8 cellular contexts compared by ENCODE assay signal in genomic region chr2:14944562-14945346, GRCh38.
DNase-seq lines count a peak whose midpoint lies in the region; ATAC-seq and TF ChIP-seq lines count a peak whose summit lies in the region.

No MANE protein-coding gene starts in this region.

- no peaks in the 10 kb centered on the region for H3K27me3 ChIP-seq in IMR-90 (ENCODE audit: control insufficient read depth, insufficient read depth, low read length)
- H3K27me3 ChIP-seq in upper lobe of right lung, result no peaks in the 10 kb centered on the region

- POLR2A ChIA-PET in IMR-90 (lab: Charles Lee; ENCODE audit: unreplicated experiment), result interaction anchor here (0.6 kb wide), 1 partner anchor 537 kb away, joined by 5 read pairs; no protein-coding TSS in a partner anchor

- no peak overlapping the region for H4K5ac ChIP-seq in IMR-90 (ENCODE audit: low read depth, low read length)

- no peak overlapping the region for H3K56ac ChIP-seq in IMR-90 (ENCODE audit: extremely low read depth, insufficient read depth, low read length)

- H3K18ac ChIP-seq in IMR-90 (ENCODE audit: low read depth, low read length), result no peak overlapping the region

- H4K91ac ChIP-seq in IMR-90 (ENCODE audit: insufficient read depth, low read depth, low read length), result no peak overlapping the region

- no peak overlapping the region for H3K9ac ChIP-seq in IMR-90 (ENCODE audit: low read depth, low read length)

- in situ Hi-C loops in IMR-90 (cut with MboI; ENCODE audit: low sequenced_read_pairs), result no loop called here

- TF ChIP-seq CTCF in IMR-90 (conservative IDR thresholded peaks at IDR 0.05; ENCODE audit: low read depth, low read length), result 0 out of 2 replicates have a peak, but pooled peaks have one; percentile 23
- 0 out of 2 replicates have a peak, but pooled peaks have one; percentile 13 for TF ChIP-seq CTCF in WI38 (IDR thresholded peaks at IDR 0.05; ENCODE audit: low read depth, low read length)
- TF ChIP-seq CTCF in upper lobe of right lung (IDR thresholded peaks at IDR 0.05), result no peak

- no peak overlapping the region for H2BK20ac ChIP-seq in IMR-90 (ENCODE audit: low read depth, low read length)

- H3K9me3 ChIP-seq in IMR-90 (ENCODE audit: control insufficient read depth, insufficient read depth, low read length) (peaks cover 4% of the 10 kb centered on the region; the same call in 1 of the 2 replicates), upper lobe of right lung (peaks cover 4% of the 10 kb centered on the region)

- H2AK5ac ChIP-seq in IMR-90 (ENCODE audit: low read depth, low read length), result no peak overlapping the region

- no peak overlapping the region for H2AFZ ChIP-seq in IMR-90 (replicated peaks; ENCODE audit: low read length, poor library complexity)

- TF ChIP-seq POLR2A in IMR-90 (IDR thresholded peaks at IDR 0.05; ENCODE audit: low read depth, low read length), result no peak

- intact Hi-C loops in IMR-90 (cut with micrococcal nuclease), result no loop called here
- intact Hi-C loops in upper lobe of right lung (cut with DNase I), result no loop called here

- no peak overlapping the region for H3K27ac ChIP-seq in IMR-90 (ENCODE audit: insufficient read depth, low read length)
- H3K27ac ChIP-seq in upper lobe of right lung, result no peak overlapping the region

- H3K36me3 ChIP-seq in IMR-90 (ENCODE audit: control insufficient read depth, insufficient read depth, low read length) (no peaks in the 10 kb centered on the region), upper lobe of right lung (no peaks in the 10 kb centered on the region)

- CTCF ChIA-PET in IMR-90 (lab: Yijun Ruan, JAX), result interaction anchor here (0.7 kb wide), 1 partner anchor 469 kb away, joined by 3 read pairs; no protein-coding TSS in a partner anchor

- no peak overlapping the region for H2BK120ac ChIP-seq in IMR-90 (ENCODE audit: low read depth, low read length)

- H4K8ac ChIP-seq in IMR-90 (ENCODE audit: low read depth in 2 of 2, low read length in 2 of 2), result no peak overlapping the region

- H2BK15ac ChIP-seq in IMR-90 (ENCODE audit: low read depth, low read length), result no peak overlapping the region

- dilution Hi-C loops in IMR-90 (cut with HindIII; ENCODE audit: low sequenced_read_pairs, unreplicated experiment), result no loop called here

- peak; percentile 28 for DNase-seq in A172 (ENCODE audit: low spot score)
- peak; percentile 34 for DNase-seq in IMR-90
- DNase-seq in non-pigmented ciliary epithelial cell (ENCODE audit: low read depth), result peak; percentile 1
- DNase-seq in stimulated activated naive CD4-positive, alpha-beta T cell treated with Interleukin-2 at 50 U/mL for 16 hours (lab: John Stamatoyannopoulos, UW), result no peak
- DNase-seq in NCI-H774 (lab: John Stamatoyannopoulos, UW), result no peak
- no peak for DNase-seq in upper lobe of right lung

- H3K4me3 ChIP-seq in IMR-90 (ENCODE audit: insufficient read depth, low read depth, low read length) (no peak overlapping the region), WI38 (ENCODE audit: low read depth, low read length) (no peak overlapping the region), upper lobe of right lung (no peak overlapping the region)

- H3K9me1 ChIP-seq in IMR-90 (ENCODE audit: insufficient read depth, low read length), result no peaks in the 10 kb centered on the region

- no peaks in the 10 kb centered on the region for H3K79me1 ChIP-seq in IMR-90 (ENCODE audit: low read depth in 1 of 2, low read length in 2 of 2)

- H3K14ac ChIP-seq in IMR-90 (replicated peaks; ENCODE audit: low read depth, low read length), result no peak overlapping the region

- BruUV-seq in IMR-90 (replicated peaks; lab: Mats Ljungman, UMichigan), result no TSS peak

- peak; percentile 49 for TF ChIP-seq RAD21 in IMR-90 (IDR thresholded peaks at IDR 0.05; ENCODE audit: low read length)

- no peak overlapping the region for H2BK5ac ChIP-seq in IMR-90 (ENCODE audit: low read depth, low read length, poor library complexity, severe bottlenecking)

- no peaks in the 10 kb centered on the region for H3K4me1 ChIP-seq in IMR-90 (ENCODE audit: control insufficient read depth, insufficient read depth, low read length)
- H3K4me1 ChIP-seq in upper lobe of right lung, result no peaks in the 10 kb centered on the region

- WGBS in IMR-90 (ENCODE audit: extremely low coverage in 2 of 2, insufficient read length in 1 of 2), 2 experiments, result 20% methylated on average over 1 of the region's 7 CpGs; no CpG with 5 or more reads in 1 of the 2 experiments

- no peak overlapping the region for H3K23ac ChIP-seq in IMR-90 (ENCODE audit: low read depth, low read length)

- no peak overlapping the region for H3K4me2 ChIP-seq in IMR-90 (ENCODE audit: low read depth, low read length)

- no peak overlapping the region for H2AK9ac ChIP-seq in IMR-90 (replicated peaks; ENCODE audit: low read depth, low read length, poor library complexity)

- H4K20me1 ChIP-seq in IMR-90 (ENCODE audit: insufficient read depth, low read length), result no peaks in the 10 kb centered on the region

- peak; percentile 55 for ATAC-seq in GM19043 (IDR thresholded peaks at IDR 0.05; ENCODE audit: low read depth, unreplicated experiment)
- peak; percentile 42; the same call in 1 of the 2 replicates for ATAC-seq in IMR-90 (ENCODE audit: low read depth)
- no peak for ATAC-seq in upper lobe of right lung

- no peak overlapping the region for H3K4ac ChIP-seq in IMR-90 (ENCODE audit: low read depth, low read length)

TF ChIP-seq in IMR-90, 13 proteins besides CTCF, POLR2A, EP300 and RAD21:
- TF ChIP-seq SMC3 (IDR thresholded peaks at IDR 0.05; ENCODE audit: low read depth, low read length) (peak; percentile 19; the same call in 1 of the 2 replicates), FOS (IDR thresholded peaks at IDR 0.05; ENCODE audit: low read depth, low read length) (no peak), CEBPB (IDR thresholded peaks at IDR 0.05; ENCODE audit: low read depth, low read length) (no peak), RFX5 (IDR thresholded peaks at IDR 0.05; ENCODE audit: low read depth, low read length) (no peak)

Comparison
In these comparisons a context has a peak if more than half of its experiments do, and no peak if none do; other contexts are left out.
1. DNase-seq: peak in A172 (single experiment), IMR-90 (single experiment) and non-pigmented ciliary epithelial cell (single experiment); none in stimulated activated naive CD4-positive, alpha-beta T cell treated with Interleukin-2 at 50 U/mL for 16 hours (single experiment), NCI-H774 (single experiment) and upper lobe of right lung (single experiment).